Comparison of ENCODE assay signal across 18 cellular contexts in the genomic region with DNA sequence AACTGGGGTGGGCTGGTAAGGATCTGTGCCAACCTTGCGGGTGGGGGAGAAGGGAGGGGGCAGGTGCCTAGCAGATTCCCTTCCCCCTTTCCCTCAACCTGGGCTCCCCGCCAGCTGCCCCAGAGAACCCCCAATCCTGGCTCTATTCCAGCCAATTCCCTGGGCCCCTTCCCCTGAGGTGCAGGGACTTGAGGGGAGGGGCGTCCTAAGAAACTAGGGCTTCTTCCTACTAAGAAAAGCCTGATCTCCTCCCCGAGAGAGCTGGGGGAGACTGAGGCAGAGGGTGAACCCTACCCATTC. TPM values are rescaled to one million over a fixed set of nuclear protein-coding genes. Genes with fewer than 3 reads are reported as not detected.
DNase-seq lines count a peak whose midpoint lies in the region; ATAC-seq and TF ChIP-seq lines count a peak whose summit lies in the region.
"Had no signal": no experiment of that assay in that cellular context is flagged by ENCODE, and none has a peak within 500 bp of the region (broad histone marks: within the 10 kb centered on the region; RNA-seq: fewer than 3 reads in every experiment).

No MANE protein-coding gene starts in this region.

- TF ChIP-seq CTCF in dorsolateral prefrontal cortex (IDR thresholded peaks at IDR 0.05 in 54 of 56, conservative IDR thresholded peaks at IDR 0.05 in 2 of 56; ENCODE audit: low read depth in 1 of 56, partially characterized antibody in 56 of 56) (no peak), neural progenitor cell (IDR thresholded peaks at IDR 0.05) (no peak), body of pancreas (IDR thresholded peaks at IDR 0.05) (no peak)

- peak overlapping the region; percentile 96 for H3K4me2 ChIP-seq in neural progenitor cell

- H3K27me3 Mint-ChIP-seq in neural progenitor cell (ENCODE audit: insufficient read depth, low read depth) = peaks cover 18% of the 10 kb centered on the region

- H3K4me1 Mint-ChIP-seq in neural progenitor cell = peaks cover 31% of the 10 kb centered on the region

- H3K36me3 ChIP-seq in HUES64 (ENCODE audit: insufficient read depth, low read length) (peaks cover 4% of the 10 kb centered on the region; the same call in 1 of the 2 replicates), neural progenitor cell (no peaks in the 10 kb centered on the region), body of pancreas (replicated peaks in 1 of 2; ENCODE audit: insufficient read depth in 1 of 2, low read depth in 2 of 2) (no peaks in the 10 kb centered on the region)
- H3K36me3 ChIP-seq: esophagus squamous epithelium, spleen had no signal

- H3K9me3 Mint-ChIP-seq in neural progenitor cell = no peaks in the 10 kb centered on the region
- H3K9me3 Mint-ChIP-seq: HFFc6 had no signal

- H3K9ac ChIP-seq in HUES64 (ENCODE audit: low read depth, low read length) (no peak overlapping the region), neural progenitor cell (no peak overlapping the region)

- H3K27ac Mint-ChIP-seq in neural progenitor cell = no peak overlapping the region
- H3K27ac Mint-ChIP-seq: HFFc6 had no signal

- whole genome bisulfite sequencing in HUES64 = 83% methylated on average over 3 of the region's 4 CpGs
- WGBS in body of pancreas, 2 donors = 61 to 71% methylated on average over 4 of the region's 4 CpGs

- intact Hi-C loops in dorsolateral prefrontal cortex (cut with DNase I) = no loop called here
- intact Hi-C loops in body of pancreas (cut with DNase I) = no loop called here

- peaks cover 2% of the 10 kb centered on the region for H3K36me3 Mint-ChIP-seq in neural progenitor cell

- peaks cover 58% of the 10 kb centered on the region for H3K79me2 ChIP-seq in neural progenitor cell (ENCODE audit: low read depth)

- peaks cover 24% of the 10 kb centered on the region for H3K4me1 ChIP-seq in HUES64 (ENCODE audit: insufficient read depth, low read length)
- peaks cover 30% of the 10 kb centered on the region for H3K4me1 ChIP-seq in neural progenitor cell
- peaks cover 18% of the 10 kb centered on the region for H3K4me1 ChIP-seq in body of pancreas

- H2AFZ ChIP-seq in neural progenitor cell (replicated peaks) = no peak overlapping the region

- H3K27ac ChIP-seq in HUES64 (ENCODE audit: low read depth, low read length) (no peak overlapping the region), dorsolateral prefrontal cortex (peak overlapping the region in 20 of 59 donors; percentile 4 to 92 (median 82)), neural progenitor cell (no peak overlapping the region), body of pancreas (no peak overlapping the region)
- H3K27ac ChIP-seq: esophagus squamous epithelium, SJSA1, spleen had no signal

- peaks cover 59% of the 10 kb centered on the region for H4K20me1 ChIP-seq in neural progenitor cell (ENCODE audit: low read depth)

- peaks cover 27% of the 10 kb centered on the region for H3F3A ChIP-seq in neural progenitor cell (ENCODE audit: low read depth)

- no peaks in the 10 kb centered on the region for H3K9me3 ChIP-seq in HUES64 (ENCODE audit: insufficient read depth, low read depth, low read length)
- H3K9me3 ChIP-seq in neural progenitor cell (ENCODE audit: low read depth) = no peaks in the 10 kb centered on the region
- no peaks in the 10 kb centered on the region for H3K9me3 ChIP-seq in body of pancreas
- H3K9me3 ChIP-seq: esophagus squamous epithelium, mucosa of descending colon, spleen had no signal

- peaks cover 16% of the 10 kb centered on the region for H3K27me3 ChIP-seq in HUES64 (ENCODE audit: insufficient read depth, low read length)
- H3K27me3 ChIP-seq in dorsolateral prefrontal cortex = no peaks in the 10 kb centered on the region
- H3K27me3 ChIP-seq in neural progenitor cell = peaks cover 30% of the 10 kb centered on the region
- H3K27me3 ChIP-seq in body of pancreas = no peaks in the 10 kb centered on the region

- peak; percentile 27 for DNase-seq in DMS79 treated with DMSO at 0.1 percent for 48 hours (lab: John Stamatoyannopoulos, UW)
- DNase-seq in dorsolateral prefrontal cortex = no peak
- no peak for DNase-seq in neural progenitor cell (ENCODE audit: low spot score)
- DNase-seq in activated CD8-positive, alpha-beta memory T cell treated with anti-CD3 and anti-CD28 coated beads for 24 hours = no peak
- no peak for DNase-seq in body of pancreas
- DNase-seq in NCI-H2227 (lab: John Stamatoyannopoulos, UW; ENCODE audit: unreplicated experiment) = no peak
- DNase-seq: activated CD4-positive, alpha-beta T cell treated with anti-CD3 and anti-CD28 coated beads for 4 hours; activated CD8-positive, alpha-beta memory T cell treated with anti-CD3 and anti-CD28 coated beads, Interleukin-2, amount 50 U/mL, for 4 hours; activated naive CD4-positive, alpha-beta T cell treated with Interleukin-2 at 50 U/mL for 16 hours; C1 segment of cervical spinal cord; esophagus squamous epithelium; HFFc6; kidney glomerular epithelial cell; mucosa of descending colon; OCI-M1; spleen had no signal

- no peak for TF ChIP-seq POLR2A in body of pancreas (IDR thresholded peaks at IDR 0.05)

- ATAC-seq in body of pancreas = no peak
- ATAC-seq: mucosa of descending colon had no signal

- peak overlapping the region; percentile 91 for H3K4me3 Mint-ChIP-seq in neural progenitor cell
- H3K4me3 Mint-ChIP-seq: HFFc6 had no signal

- 0 out of 2 replicates have a peak overlapping the region, but pooled peaks have one; percentile 88 for H3K4me3 ChIP-seq in HUES64 (ENCODE audit: low read length)
- peak overlapping the region in 54 of 59 donors; percentile 53 to 86 (median 76) for H3K4me3 ChIP-seq in dorsolateral prefrontal cortex
- H3K4me3 ChIP-seq in neural progenitor cell = peak overlapping the region; percentile 94
- H3K4me3 ChIP-seq in body of pancreas = no peak overlapping the region
- H3K4me3 ChIP-seq: mucosa of descending colon, SJSA1 had no signal

RNA-seq across cellular contexts. Expression of gene FAM171A2, which starts 1.6 kb away (rescaled TPM):
- polyA plus RNA-seq in HUES64 (2013, experiment 1 of 2) = 21.9 TPM
- 23.0 TPM for polyA plus RNA-seq in HUES64 (2013, experiment 2 of 2)
- total RNA-seq in dorsolateral prefrontal cortex = 10 to 100 TPM; 17.3 to 81.0 (median 52.3) TPM
- total RNA-seq in neural progenitor cell (ENCODE audit: low replicate concordance) = 18.1 and 68.1 TPM in 2 replicates
- total RNA-seq in body of pancreas = 1 to 10 TPM in 1 of 2 donors, not detected in 1; 2.9 TPM

RNA-seq across cellular contexts. Expression of gene GRN, which starts 16.9 kb away (rescaled TPM):
- polyA plus RNA-seq in HUES64 (2013, experiment 1 of 2) = 71.7 TPM
- 92.4 TPM for polyA plus RNA-seq in HUES64 (2013, experiment 2 of 2)
- total RNA-seq in dorsolateral prefrontal cortex (100 to 1,000 TPM in 7 of 120 experiments, 10 to 100 TPM in 113; 42.3 to 110 (median 70.1) TPM), neural progenitor cell (ENCODE audit: low replicate concordance) (28.2 and 98.6 TPM in 2 replicates), body of pancreas (100 to 1,000 TPM; 119 to 153 TPM)

RNA-seq across cellular contexts. Expression of gene ITGA2B, which starts 27.4 kb away (rescaled TPM):
- polyA plus RNA-seq in HUES64 (2013, experiment 1 of 2) = 2.1 TPM
- 4.2 TPM for polyA plus RNA-seq in HUES64 (2013, experiment 2 of 2)
- total RNA-seq in dorsolateral prefrontal cortex = 10 to 100 TPM in 53 of 120 experiments, 1 to 10 TPM in 67; 3.3 to 25.4 (median 9.6) TPM
- total RNA-seq in neural progenitor cell (ENCODE audit: low replicate concordance) = 4.7 and 8.0 TPM in 2 replicates
- 1 to 10 TPM in 1 of 2 donors, under 1 TPM in 1; 0.33 to 1.8 TPM for total RNA-seq in body of pancreas

RNA-seq across cellular contexts. Expression of gene SLC25A39, which starts 37.4 kb away (rescaled TPM):
- 120 TPM for polyA plus RNA-seq in HUES64 (2013, experiment 1 of 2)
- 130 TPM for polyA plus RNA-seq in HUES64 (2013, experiment 2 of 2)
- 100 to 1,000 TPM in 1 of 120 experiments, 10 to 100 TPM in 119; 42.3 to 102 (median 61.2) TPM for total RNA-seq in dorsolateral prefrontal cortex
- total RNA-seq in neural progenitor cell (ENCODE audit: low replicate concordance) = 61.2 and 146 TPM in 2 replicates
- total RNA-seq in body of pancreas = 100 to 1,000 TPM in 1 of 2 donors, 10 to 100 TPM in 1; 72.6 to 154 TPM

RNA-seq across cellular contexts. Expression of gene RUNDC3A, which starts 53.6 kb away (rescaled TPM):
- polyA plus RNA-seq in HUES64 (2013, experiment 1 of 2) = 2.1 TPM
- polyA plus RNA-seq in HUES64 (2013, experiment 2 of 2) = 1.8 TPM
- total RNA-seq in dorsolateral prefrontal cortex = 100 to 1,000 TPM; 123 to 489 (median 370) TPM
- total RNA-seq in neural progenitor cell (ENCODE audit: low replicate concordance) = 0.09 and 0.58 TPM in 2 replicates
- total RNA-seq in body of pancreas = 1 to 10 TPM in 1 of 2 donors, not detected in 1; 2.6 TPM
- total RNA-seq: SJSA1 had no signal

Comparison
In these comparisons a context has a peak if more than half of its experiments do, and no peak if none do; other contexts are left out.
1. H3K4me3 ChIP-seq: peak in HUES64 (single experiment), dorsolateral prefrontal cortex (54 of 59) and neural progenitor cell (single experiment); none in body of pancreas (0 of 2).